Comparison of ENCODE assay signal across 17 cellular contexts in genomic region chr14:69139743-69140142, GRCh38.
"Had no signal": no experiment of that assay in that cellular context is flagged by ENCODE, and none has a peak within 500 bp of the region (broad histone marks: within the 10 kb centered on the region; RNA-seq: fewer than 3 reads in every experiment).

No MANE protein-coding gene starts in this region.

- H3K36me3 ChIP-seq: gastrocnemius medialis, ovary, transverse colon had no signal

- H3K4me3 ChIP-seq: dorsolateral prefrontal cortex, gastrocnemius medialis, heart right ventricle, ovary, testis, transverse colon had no signal

- H3K9me3 Mint-ChIP-seq: naive thymus-derived CD8-positive, alpha-beta T cell; stimulated activated naive CD8-positive, alpha-beta T cell treated with anti-CD3 and anti-CD28 coated beads, Interleukin-15, Interleukin-2, amounts not matched to agents 100 ng/mL and 50 ng/mL, for 24 hours had no signal

- H3K4me1 ChIP-seq: testis had no signal

- H3K27me3 ChIP-seq: dorsolateral prefrontal cortex, gastrocnemius medialis, heart right ventricle, ovary, testis, transverse colon had no signal

- ATAC-seq: esophagus mucosa; gastrocnemius medialis; heart right ventricle; left lobe of liver; naive thymus-derived CD8-positive, alpha-beta T cell; right cardiac atrium had no signal

- H3K9me3 ChIP-seq: gastrocnemius medialis, heart right ventricle, ovary, testis, transverse colon had no signal

- H3K4me3 Mint-ChIP-seq: stimulated activated naive CD8-positive, alpha-beta T cell treated with anti-CD3 and anti-CD28 coated beads, Interleukin-15, Interleukin-2, amounts not matched to agents 100 ng/mL and 50 ng/mL, for 24 hours had no signal

- H3K27ac Mint-ChIP-seq: stimulated activated naive CD8-positive, alpha-beta T cell treated with anti-CD3 and anti-CD28 coated beads, Interleukin-15, Interleukin-2, amounts not matched to agents 100 ng/mL and 50 ng/mL, for 24 hours had no signal

- DNase-seq: cortex of kidney; dorsolateral prefrontal cortex; effector CD8-positive, alpha-beta T cell; gastrocnemius medialis; heart right ventricle; hypothalamus; mammary epithelial cell; naive thymus-derived CD8-positive, alpha-beta T cell; ovary; right cardiac atrium; small intestine; stimulated activated CD4-positive, alpha-beta T cell treated with anti-CD3 and anti-CD28 coated beads, Interleukin-2, amount 100 ng/mL, for 48 hours; testis; transverse colon had no signal

- H3K27me3 Mint-ChIP-seq: naive thymus-derived CD8-positive, alpha-beta T cell; stimulated activated naive CD8-positive, alpha-beta T cell treated with anti-CD3 and anti-CD28 coated beads, Interleukin-15, Interleukin-2, amounts not matched to agents 100 ng/mL and 50 ng/mL, for 24 hours had no signal

- H3K27ac ChIP-seq: dorsolateral prefrontal cortex, ovary, testis had no signal
